In genomic region chr17:18408906-18409305, GRCh38 we compare ENCODE assay signal across 13 cellular contexts. TPM values are rescaled to one million over a fixed set of nuclear protein-coding genes. Genes with fewer than 3 reads are reported as not detected.
DNase-seq lines count a peak whose midpoint lies in the region; TF ChIP-seq lines count a peak whose summit lies in the region.
"Not testable (repeated sequence)": the region's sequence is repeated elsewhere in the genome, so short reads cannot be mapped to it uniquely, and the experiment has no call there.
"Had no signal": no experiment of that assay in that cellular context is flagged by ENCODE, and none has a peak within 500 bp of the region (broad histone marks: within the 10 kb centered on the region; RNA-seq: fewer than 3 reads in every experiment).

No MANE protein-coding gene starts in this region.

- not testable (repeated sequence) for H3K9me2 ChIP-seq in neural cell (ENCODE audit: insufficient read depth, low read length)

- not testable (repeated sequence) for H3K27me3 Mint-ChIP-seq in activated T-helper 2 cell treated with anti-CD3 and anti-CD28 coated beads, Interferon-gamma antibody, Interleukin-2, Interleukin-4, amounts not matched to agents 10 μg/mL and 5 μg/mL and 100 μg/mL, durations not matched to agents 14 hours and 24 hours and 36 hours (ENCODE audit: low read depth)

- not testable (repeated sequence) for H4K20me1 ChIP-seq in neural cell (ENCODE audit: insufficient read depth)

- H3K36me3 ChIP-seq in HEK293 (ENCODE audit: control insufficient read depth in 2 of 2, insufficient read depth in 1 of 2, low read length in 2 of 2); neural cell (ENCODE audit: insufficient read depth, low read length): not testable (repeated sequence)

- H3K9me3 ChIP-seq in HEK293 (ENCODE audit: control insufficient read depth, insufficient read depth, low read depth, low read length); neural cell (ENCODE audit: low read length): not testable (repeated sequence)

- H3K9me3 Mint-ChIP-seq in activated T-helper 2 cell treated with anti-CD3 and anti-CD28 coated beads, Interferon-gamma antibody, Interleukin-2, Interleukin-4, amounts not matched to agents 10 μg/mL and 5 μg/mL and 100 μg/mL, durations not matched to agents 14 hours and 24 hours and 36 hours = not testable (repeated sequence)

- H3K4me1 Mint-ChIP-seq in activated T-helper 2 cell treated with anti-CD3 and anti-CD28 coated beads, Interferon-gamma antibody, Interleukin-2, Interleukin-4, amounts not matched to agents 10 μg/mL and 5 μg/mL and 100 μg/mL, durations not matched to agents 14 hours and 24 hours and 36 hours (ENCODE audit: low read depth) = peaks cover 18% of the 10 kb centered on the region

- not testable (repeated sequence) for H3F3A ChIP-seq in neural cell (ENCODE audit: insufficient read depth, low read length, poor library complexity, severe bottlenecking)

- not testable (repeated sequence) for H2AFZ ChIP-seq in neural cell (ENCODE audit: low read depth, low read length)

- not testable (repeated sequence) for H3K27me3 ChIP-seq in neural cell (ENCODE audit: insufficient read depth, low read depth, low read length)

- H3K27ac ChIP-seq in HEK293 (ENCODE audit: extremely low read depth, low read depth, low read length); neural cell (ENCODE audit: low read length): not testable (repeated sequence)

- H3K79me2 ChIP-seq in neural cell (replicated peaks; ENCODE audit: insufficient read depth, low read length) = not testable (repeated sequence)

- intact Hi-C loops in activated T-helper 2 cell treated with anti-CD3 and anti-CD28 coated beads, Interferon-gamma antibody, Interleukin-2, Interleukin-4, amounts not matched to agents 10 μg/mL and 5 μg/mL and 100 μg/mL, durations not matched to agents 14 hours and 24 hours and 36 hours (cut with micrococcal nuclease) = not testable (repeated sequence)

- DNase-seq in COLO829 (ENCODE audit: low spot score) = peak; percentile 21
- DNase-seq in NCI-H1930 (lab: John Stamatoyannopoulos, UW) = peak; percentile 61 to 78
- DNase-seq in RPMI8226 = peak; percentile 18
- not testable (repeated sequence) for DNase-seq in activated T-helper 2 cell treated with anti-CD3 and anti-CD28 coated beads, Interferon-gamma antibody, Interleukin-2, Interleukin-4, amounts not matched to agents 10 μg/mL and 5 μg/mL and 100 μg/mL, durations not matched to agents 14 hours and 24 hours and 36 hours (ENCODE audit: low spot score)
- DNase-seq in germinal center (ENCODE audit: low spot score) = peak; percentile 8

- H3K4me3 ChIP-seq in HEK293 (ENCODE audit: low read depth, low read length) = not testable (repeated sequence)
- peak overlapping the region; percentile 64 for H3K4me3 ChIP-seq in neural cell (ENCODE audit: low read length)

- CTCF ChIA-PET in HEK293 (lab: Yijun Ruan, JAX) = interaction anchor here (0.6 kb wide), 1 partner anchor 54 kb away, joined by 3 read pairs; no protein-coding TSS in a partner anchor

- TF ChIP-seq RAD21 in neural cell (conservative IDR thresholded peaks at IDR 0.05) = not testable (repeated sequence)

- H3K9ac ChIP-seq in neural cell (ENCODE audit: low read length) = not testable (repeated sequence)

- not testable (repeated sequence) for H3K4me1 ChIP-seq in HEK293 (ENCODE audit: control insufficient read depth, insufficient read depth, low read length)

- H3K4me3 Mint-ChIP-seq in activated T-helper 2 cell treated with anti-CD3 and anti-CD28 coated beads, Interferon-gamma antibody, Interleukin-2, Interleukin-4, amounts not matched to agents 10 μg/mL and 5 μg/mL and 100 μg/mL, durations not matched to agents 14 hours and 24 hours and 36 hours (ENCODE audit: low read depth) = peak overlapping the region; percentile 34

- POLR2A ChIA-PET in HEK293 (lab: Yijun Ruan, JAX) = not testable (repeated sequence)

- not testable (repeated sequence) for H3K36me3 Mint-ChIP-seq in activated T-helper 2 cell treated with anti-CD3 and anti-CD28 coated beads, Interferon-gamma antibody, Interleukin-2, Interleukin-4, amounts not matched to agents 10 μg/mL and 5 μg/mL and 100 μg/mL, durations not matched to agents 14 hours and 24 hours and 36 hours (ENCODE audit: low read depth)

- peak overlapping the region; percentile 3 for H3K27ac Mint-ChIP-seq in activated T-helper 2 cell treated with anti-CD3 and anti-CD28 coated beads, Interferon-gamma antibody, Interleukin-2, Interleukin-4, amounts not matched to agents 10 μg/mL and 5 μg/mL and 100 μg/mL, durations not matched to agents 14 hours and 24 hours and 36 hours

- not testable (repeated sequence) for TF ChIP-seq EP300 in neural cell (conservative IDR thresholded peaks at IDR 0.05; ENCODE audit: poor library complexity, severe bottlenecking)

- peak overlapping the region; percentile 62 for H3K4me2 ChIP-seq in neural cell (ENCODE audit: low read length)

- not testable (repeated sequence) for TF ChIP-seq CTCF in HEK293 (tag by site-specific recombination; IDR thresholded peaks at IDR 0.05); neural cell (IDR thresholded peaks at IDR 0.05; ENCODE audit: poor library complexity, severe bottlenecking)

TF ChIP-seq in HEK293, 187 proteins besides CTCF, POLR2A, EP300 and RAD21:
- TF ChIP-seq ZNF335 (tag by site-specific recombination; conservative IDR thresholded peaks at IDR 0.05) = peak; percentile 60
TF ChIP-seq in HEK293: peak in this region for 1; not testable (repeated sequence) for 186.

RNA-seq across cellular contexts. Expression of gene EVPLL, which starts 31.3 kb away (rescaled TPM):
- total RNA-seq in activated T-helper 2 cell treated with anti-CD3 and anti-CD28 coated beads, Interferon-gamma antibody, Interleukin-2, Interleukin-4, amounts not matched to agents 10 μg/mL and 5 μg/mL and 100 μg/mL, durations not matched to agents 14 hours and 24 hours and 36 hours = not detected in 2 replicates
- polyA plus RNA-seq in neural cell = not detected in 2 replicates
- polyA minus RNA-seq in neural cell = not detected in 2 replicates
- total RNA-seq: activated CD8-positive, alpha-beta T cell treated with anti-CD3 and anti-CD28 coated beads for 36 hours; heart left ventricle; pancreas; sigmoid colon; T-helper 2 cell treated with Interferon-gamma antibody and Interleukin-4, amounts not matched to agents 100 ng/mL and 5 ng/mL, for 36 hours had no signal
- polyA plus RNA-seq: BJ, heart left ventricle had no signal

RNA-seq across cellular contexts. Expression of gene SHMT1, which starts 45.6 kb away (rescaled TPM):
- total RNA-seq in activated T-helper 2 cell treated with anti-CD3 and anti-CD28 coated beads, Interferon-gamma antibody, Interleukin-2, Interleukin-4, amounts not matched to agents 10 μg/mL and 5 μg/mL and 100 μg/mL, durations not matched to agents 14 hours and 24 hours and 36 hours = 60.3 and 65.7 TPM in 2 replicates
- polyA plus RNA-seq in neural cell = 4.5 and 5.8 TPM in 2 replicates
- 3.4 and 5.1 TPM in 2 replicates for polyA minus RNA-seq in neural cell
